ENCODE assay signal across 8 cellular contexts in the genomic region with DNA sequence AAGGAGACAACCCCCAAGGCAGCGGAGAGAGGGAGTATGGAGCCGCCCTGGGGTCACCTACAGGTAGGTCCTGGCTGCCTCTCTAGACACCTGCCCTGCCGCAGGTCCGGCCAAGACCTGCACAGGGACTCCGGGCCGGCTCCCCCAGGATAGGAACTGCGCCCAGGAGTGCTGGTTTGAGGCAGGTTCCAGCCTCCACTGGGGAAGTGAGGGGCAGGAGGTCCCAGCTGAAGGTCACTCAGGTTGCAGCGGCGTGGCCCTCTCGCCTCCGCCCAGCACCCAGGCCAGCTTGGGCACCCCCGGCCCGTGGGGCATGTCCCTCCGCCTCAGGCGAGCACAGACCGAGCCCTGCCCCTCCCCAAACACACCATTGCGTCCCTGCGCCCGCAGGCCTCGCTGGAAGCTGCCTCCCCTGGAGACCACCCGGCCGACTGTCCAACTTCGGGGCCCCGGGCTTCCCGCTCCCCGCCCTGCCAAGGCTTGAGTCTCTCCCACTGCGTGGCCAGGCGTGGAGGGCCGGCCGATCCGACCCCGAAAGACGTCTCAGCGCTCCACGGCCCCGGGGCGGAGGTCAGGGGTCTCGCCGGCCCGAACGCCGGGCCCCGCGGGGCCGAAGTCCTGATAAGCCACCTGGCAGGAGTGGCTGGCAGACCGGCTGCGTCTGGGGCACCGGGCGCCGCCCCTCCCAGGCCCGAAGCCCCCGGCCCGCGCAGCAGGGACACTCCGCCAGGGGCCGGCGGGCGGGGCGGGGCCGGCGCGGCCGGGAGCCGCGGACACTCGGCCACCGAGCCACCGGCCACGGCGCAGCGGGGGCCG. TPM values are rescaled to one million over a fixed set of nuclear protein-coding genes. Genes with fewer than 3 reads are reported as not detected.
DNase-seq lines count a peak whose midpoint lies in the region; ATAC-seq, FAIRE-seq and TF ChIP-seq lines count a peak whose summit lies in the region.

No MANE protein-coding gene starts in this region.

- TF ChIP-seq CTCF in CD4-positive, alpha-beta T cell (IDR thresholded peaks at IDR 0.05) = no peak
- TF ChIP-seq CTCF in brain microvascular endothelial cell (IDR thresholded peaks at IDR 0.05; ENCODE audit: low read depth, low read length, missing control alignments) = no peak
- TF ChIP-seq CTCF in right lobe of liver (IDR thresholded peaks at IDR 0.05) = no peak
- no peak for TF ChIP-seq CTCF in tibial nerve (IDR thresholded peaks at IDR 0.05)

- H3K9me3 ChIP-seq in CD4-positive, alpha-beta T cell (ENCODE audit: control insufficient read depth, low read length) = no peaks in the 10 kb centered on the region
- H3K9me3 ChIP-seq in right lobe of liver (no peaks in the 10 kb centered on the region), tibial nerve (no peaks in the 10 kb centered on the region)

- no peak for FAIRE-seq in GM19239 (lab: Jason Lieb, UNC)

- CTCF ChIA-PET in CD4-positive, alpha-beta T cell (lab: Charles Lee) = interaction anchor here (0.7 to 1.2 kb wide), 2 partner anchors 32 to 165 kb away, joined by 3 read pairs; partner anchors contain the start of genes FAAP20, MORN1 and RER1

- in situ Hi-C loops in brain microvascular endothelial cell (cut with HindIII; ENCODE audit: low pct_ligation_motif_present, low sequenced_read_pairs) = no loop called here

- H3K36me3 ChIP-seq in brain microvascular endothelial cell (replicated peaks) (peaks cover 10% of the 10 kb centered on the region), right lobe of liver (no peaks in the 10 kb centered on the region), tibial nerve (no peaks in the 10 kb centered on the region)

- DNase-seq in CD4-positive, alpha-beta T cell = peak in 1 of 10 experiments; percentile 20
- DNase-seq in brain microvascular endothelial cell = no peak
- peak; percentile 54 to 73 (median 58) for DNase-seq in right lobe of liver
- DNase-seq in tibial nerve (ENCODE audit: low spot score in 2 of 2) = no peak
- no peak for DNase-seq in NCI-H1105 (lab: John Stamatoyannopoulos, UW)
- DNase-seq in NCI-H2171 treated with DMSO at 0.1 percent for 48 hours (lab: John Stamatoyannopoulos, UW) = no peak
- no peak for DNase-seq in GM19239 (ENCODE audit: insufficient read length, low spot score)

- H3K27ac Mint-ChIP-seq in CD4-positive, alpha-beta T cell = peak overlapping the region; percentile 90

- peaks cover 12% of the 10 kb centered on the region for H3K27me3 Mint-ChIP-seq in CD4-positive, alpha-beta T cell

- no peak for TF ChIP-seq POLR2A in right lobe of liver (IDR thresholded peaks at IDR 0.05)
- TF ChIP-seq POLR2A in tibial nerve (IDR thresholded peaks at IDR 0.05) = no peak

- no peak for ATAC-seq in CD4-positive, alpha-beta T cell (ENCODE audit: poor library complexity)
- ATAC-seq in HG03108 (IDR thresholded peaks at IDR 0.05; ENCODE audit: unreplicated experiment) (peak; percentile 2), right lobe of liver (no peak)

- H3K27me3 ChIP-seq in CD4-positive, alpha-beta T cell (ENCODE audit: control insufficient read depth, insufficient read depth, low read length) = no peaks in the 10 kb centered on the region
- H3K27me3 ChIP-seq in brain microvascular endothelial cell (replicated peaks) (no peaks in the 10 kb centered on the region), right lobe of liver (no peaks in the 10 kb centered on the region), tibial nerve (no peaks in the 10 kb centered on the region)

- intact Hi-C loops in CD4-positive, alpha-beta T cell (cut with DNase I, micrococcal nuclease) = loop anchor here in 1 of 2 experiments (1.0 kb wide), 1 partner anchor 20 kb away; no protein-coding TSS in a partner anchor
- intact Hi-C loops in right lobe of liver (cut with DNase I) = no loop called here

- H3K27ac ChIP-seq in CD4-positive, alpha-beta T cell (ENCODE audit: low read depth, low read length) = no peak overlapping the region
- peak overlapping the region; percentile 87 for H3K27ac ChIP-seq in brain microvascular endothelial cell
- peak overlapping the region; percentile 97 for H3K27ac ChIP-seq in right lobe of liver
- peak overlapping the region; percentile 96 to 99 (median 98) for H3K27ac ChIP-seq in tibial nerve

- H3K4me1 Mint-ChIP-seq in CD4-positive, alpha-beta T cell (ENCODE audit: low read depth) = peaks cover 18% of the 10 kb centered on the region

- no peaks in the 10 kb centered on the region for H3K9me3 Mint-ChIP-seq in CD4-positive, alpha-beta T cell

- H3K4me1 ChIP-seq in right lobe of liver (peaks cover 0 to 19% (median 7%) of the 10 kb centered on the region in 4 donors), tibial nerve (peaks cover 0 to 25% (median 20%) of the 10 kb centered on the region in 4 donors)

- POLR2A ChIA-PET in CD4-positive, alpha-beta T cell (lab: Charles Lee) = interaction anchor here (1.0 to 9.7 kb wide), 14 partner anchors 14 to 93 kb away, joined by 3 to 197 read pairs (median 8); partner anchors contain the start of gene FAAP20

- TF ChIP-seq EP300 in tibial nerve (IDR thresholded peaks at IDR 0.05) = no peak

- peak overlapping the region; percentile 67 for H3K4me3 ChIP-seq in brain microvascular endothelial cell (ENCODE audit: low read depth, low read length)
- H3K4me3 ChIP-seq in right lobe of liver = peak overlapping the region; percentile 73 to 80 (median 78)
- H3K4me3 ChIP-seq in tibial nerve = peak overlapping the region; percentile 79 to 90 (median 84)

- peaks cover 34% of the 10 kb centered on the region for H3K36me3 Mint-ChIP-seq in CD4-positive, alpha-beta T cell (ENCODE audit: low read depth)

- H3K4me3 Mint-ChIP-seq in CD4-positive, alpha-beta T cell = peak overlapping the region; percentile 94

- no CpG with 5 or more reads among the region's 72 CpGs for WGBS in right lobe of liver (ENCODE audit: insufficient coverage, low coverage, low lambda C conversion rate, missing lambda C conversion rate)
- 38 to 66% methylated on average over 9 to 26 of the region's 72 CpGs for WGBS in tibial nerve, 2 donors

RNA-seq across cellular contexts. Expression of gene SKI, which starts 1.4 kb away (rescaled TPM):
- 100 to 1,000 TPM; 286 to 324 TPM for total RNA-seq in CD4-positive, alpha-beta T cell
- total RNA-seq in right lobe of liver (10 to 100 TPM; 23.7 to 84.8 (median 31.4) TPM), tibial nerve (100 to 1,000 TPM in 1 of 4 donors, 10 to 100 TPM in 3; 62.8 to 100 (median 72.2) TPM)

RNA-seq across cellular contexts. Expression of gene FAAP20, which starts 32.2 kb away (rescaled TPM):
- total RNA-seq in CD4-positive, alpha-beta T cell = 10 to 100 TPM; 51.7 to 53.1 TPM
- total RNA-seq in right lobe of liver (10 to 100 TPM; 18.9 to 26.0 (median 24.4) TPM), tibial nerve (10 to 100 TPM; 32.8 to 60.9 (median 47.3) TPM)

Comparison
In these comparisons a context has a peak if more than half of its experiments do, and no peak if none do; other contexts are left out.
1. DNase-seq: peak in right lobe of liver (3 of 3); none in brain microvascular endothelial cell (single experiment), tibial nerve (0 of 2), NCI-H1105 (single experiment), NCI-H2171 treated with DMSO at 0.1 percent for 48 hours (single experiment) and GM19239 (single experiment).
2. Peak in every context shown above with its lines, with median percentiles within 50 percentile points of each other: H3K4me3 ChIP-seq.